10 cellular contexts compared by ENCODE assay signal in the genomic region with DNA sequence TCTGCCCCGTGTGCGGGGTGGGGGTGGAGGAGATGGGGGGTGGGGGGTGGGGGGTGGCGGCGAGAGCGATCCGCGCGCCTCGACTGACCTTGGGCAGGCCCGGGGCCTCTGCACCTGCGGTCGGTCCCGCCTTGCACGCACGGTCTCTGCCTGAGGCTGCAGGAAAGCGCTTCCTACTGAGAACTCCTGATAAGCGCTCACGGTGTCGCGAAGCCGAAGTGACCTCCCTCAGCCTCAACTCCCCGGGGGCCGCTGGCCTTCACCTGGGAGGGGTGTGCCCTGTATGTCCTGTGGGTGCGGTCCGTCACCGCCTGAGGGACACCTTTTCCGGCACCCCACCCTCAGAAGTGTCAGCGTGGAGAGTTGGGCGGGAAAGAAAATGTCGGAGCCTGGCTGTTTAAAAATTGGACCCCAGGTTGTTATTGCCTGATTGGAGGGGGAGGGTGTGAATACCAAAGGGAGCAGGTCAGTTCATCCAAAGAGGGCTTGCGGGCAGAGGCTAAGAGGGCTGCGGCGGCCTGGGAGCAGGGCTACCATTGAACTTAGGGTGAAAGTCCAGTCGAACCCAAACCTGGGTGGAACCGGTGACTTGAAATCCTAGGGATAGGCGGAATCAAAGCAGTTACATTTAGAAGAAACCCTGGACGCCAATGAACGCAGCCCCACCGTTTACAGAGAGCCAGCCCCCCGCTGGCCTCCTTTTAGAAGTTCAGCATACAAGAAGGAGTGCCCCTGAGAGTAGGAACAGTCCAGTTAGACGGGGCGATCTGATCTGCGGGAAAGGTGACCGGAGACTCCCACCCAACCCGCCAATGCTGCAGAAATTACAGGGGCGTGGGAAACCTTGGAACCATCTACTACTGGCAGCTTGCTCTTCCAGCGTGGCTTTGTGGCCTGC. TPM values are rescaled to one million over a fixed set of nuclear protein-coding genes. Genes with fewer than 3 reads are reported as not detected.
A peak's percentile ranks its signal among the peaks of the same experiment; 100 is the strongest.
DNase-seq lines count a peak whose midpoint lies in the region; ATAC-seq and TF ChIP-seq lines count a peak whose summit lies in the region.
"Had no signal": no experiment of that assay in that cellular context is flagged by ENCODE, and none has a peak within 500 bp of the region (broad histone marks: within the 10 kb centered on the region; RNA-seq: fewer than 3 reads in every experiment).

No MANE protein-coding gene starts in this region.

- WGBS in esophagus, 2 donors: 15 to 17% methylated on average over 42 to 47 of the region's 47 CpGs

- DNase-seq in DMS53 treated with DMSO at 0.1 percent for 48 hours (lab: John Stamatoyannopoulos, UW; ENCODE audit: unreplicated experiment) (peak; percentile 58), T-helper 17 cell (no peak), osteoblast (ENCODE audit: insufficient read length, low spot score, missing footprints) (peak; percentile 79), GM13976 (ENCODE audit: low spot score) (no peak), GM10266 (ENCODE audit: extremely low spot score) (no peak), SKM-1 treated with dmso at 0.1 percent for 144 hours (lab: John Stamatoyannopoulos, UW; ENCODE audit: unreplicated experiment) (no peak), putamen (ENCODE audit: low spot score) (no peak)

- no peaks in the 10 kb centered on the region for H3K27me3 ChIP-seq in esophagus (ENCODE audit: control insufficient read depth in 1 of 2, insufficient read depth in 2 of 2, low read length in 2 of 2)
- peaks cover 62% of the 10 kb centered on the region for H3K27me3 ChIP-seq in osteoblast (ENCODE audit: insufficient read depth, low read length)

- no peaks in the 10 kb centered on the region for H3K79me2 ChIP-seq in osteoblast (ENCODE audit: insufficient read depth, low read length)

- H3K27ac Mint-ChIP-seq in T-helper 17 cell: peak overlapping the region; percentile 95

- no peak for TF ChIP-seq CTCF in osteoblast (IDR thresholded peaks at IDR 0.05; ENCODE audit: extremely low read depth, low read depth, low read length)
- no peak for TF ChIP-seq CTCF in GM13976 (IDR thresholded peaks at IDR 0.05; ENCODE audit: borderline replicate concordance, control extremely low read depth, extremely low read depth, insufficient read depth, missing control alignments)
- TF ChIP-seq CTCF in GM10266 (IDR thresholded peaks at IDR 0.05; ENCODE audit: control insufficient read depth, insufficient read depth, low read depth, missing control alignments): no peak

- H3K36me3 ChIP-seq in esophagus (ENCODE audit: control insufficient read depth in 2 of 2, insufficient read depth in 2 of 2, low read length in 1 of 2): peaks cover 0 to 2% of the 10 kb centered on the region in 2 donors
- no peaks in the 10 kb centered on the region for H3K36me3 ChIP-seq in osteoblast (ENCODE audit: insufficient read depth, low read length)

- H3K4me1 ChIP-seq in esophagus (ENCODE audit: control insufficient read depth in 2 of 2, insufficient read depth in 2 of 2, low read length in 1 of 2): peaks cover 2 to 16% of the 10 kb centered on the region in 2 donors
- no peaks in the 10 kb centered on the region for H3K4me1 ChIP-seq in osteoblast (ENCODE audit: insufficient read depth, low read length)

- H2AFZ ChIP-seq in osteoblast (ENCODE audit: low read length): no peak overlapping the region

- peaks cover 4% of the 10 kb centered on the region for H3K36me3 Mint-ChIP-seq in T-helper 17 cell (ENCODE audit: low read depth)

- H3K27ac ChIP-seq in esophagus (ENCODE audit: low read depth in 2 of 2, low read length in 1 of 2): peak overlapping the region; percentile 64 to 83
- H3K27ac ChIP-seq in osteoblast (ENCODE audit: low read depth, low read length): no peak overlapping the region

- no peaks in the 10 kb centered on the region for H3K27me3 Mint-ChIP-seq in T-helper 17 cell

- in situ Hi-C loops in GM13976 (cut with MboI; ENCODE audit: low sequenced_read_pairs, unreplicated experiment): no loop called here

- H3K4me3 Mint-ChIP-seq in T-helper 17 cell: peak overlapping the region; percentile 98

- peaks cover 46% of the 10 kb centered on the region for H3K4me1 Mint-ChIP-seq in T-helper 17 cell

- H3K4me3 ChIP-seq in esophagus (ENCODE audit: low read depth in 1 of 2, low read length in 2 of 2) (peak overlapping the region; percentile 55 to 65), osteoblast (ENCODE audit: insufficient read depth, low read length) (no peak overlapping the region)

- no peak overlapping the region for H3K4me2 ChIP-seq in osteoblast (ENCODE audit: insufficient read depth, low read length)

- H3K9me3 ChIP-seq in T-helper 17 cell (ENCODE audit: control insufficient read depth, low read length, poor library complexity, severe bottlenecking) (no peaks in the 10 kb centered on the region), esophagus (ENCODE audit: control insufficient read depth in 2 of 2, insufficient read depth in 1 of 2, low read depth in 1 of 2, low read length in 1 of 2) (no peaks in the 10 kb centered on the region), osteoblast (ENCODE audit: low read depth, low read length) (no peaks in the 10 kb centered on the region)

- ATAC-seq in T-helper 17 cell: no peak

- no peaks in the 10 kb centered on the region for H4K20me1 ChIP-seq in osteoblast (ENCODE audit: insufficient read depth, low read length)

RNA-seq across cellular contexts. Expression of a gene that starts 1.2 kb away (rescaled TPM):
- total RNA-seq in T-helper 17 cell (100 to 1,000 TPM; 127 to 159 TPM), osteoblast (not detected in 2 replicates)
- polyA plus RNA-seq in esophagus: 1,000 to 10,000 TPM; 1,481 to 3,581 TPM
- total RNA-seq: HT1080, osteocyte had no signal

Comparison
In these comparisons a context has a peak if more than half of its experiments do, and no peak if none do; other contexts are left out.
1. DNase-seq: peak in DMS53 treated with DMSO at 0.1 percent for 48 hours (single experiment) and osteoblast (single experiment); none in T-helper 17 cell (0 of 3), GM13976 (single experiment), GM10266 (single experiment), SKM-1 treated with dmso at 0.1 percent for 144 hours (single experiment) and putamen (single experiment).
2. RNA of a gene that starts 1.2 kb away (total RNA-seq): 127 to 159 TPM in T-helper 17 cell; not detected in osteoblast; every median in the first group is over 100 times any median in the second.